1 cellular context compared by ENCODE assay signal in genomic region chr3:30475809-30476178, GRCh38.
TF ChIP-seq lines count a peak whose summit lies in the region.

No MANE protein-coding gene starts in this region.

TF ChIP-seq in HCT116, 20 proteins besides CTCF, POLR2A, EP300 and RAD21 (continued from another document):
- TF ChIP-seq ATF3 (IDR thresholded peaks at IDR 0.05) (no peak), JUND (IDR thresholded peaks at IDR 0.05) (no peak)
TF ChIP-seq in HCT116: peak in this region for 0.
